In the genomic region with DNA sequence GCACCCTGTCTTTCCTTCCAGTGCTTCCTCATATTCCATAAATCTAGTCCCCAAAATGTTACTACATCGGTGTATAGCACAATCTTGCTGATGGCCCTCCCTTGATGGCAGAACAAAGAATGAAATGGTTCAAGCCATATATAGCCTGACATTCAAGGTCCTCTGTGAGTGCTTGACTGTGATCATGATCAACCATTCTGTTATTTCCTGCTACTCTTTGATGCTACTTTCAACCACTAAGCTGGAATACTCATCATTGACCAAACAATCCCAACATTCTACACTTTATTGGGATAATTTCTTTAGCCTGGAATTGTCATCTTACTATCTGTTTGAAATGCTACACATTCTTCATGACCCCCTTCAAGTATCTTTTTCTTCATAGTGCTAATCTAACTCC, we compare ENCODE assay signal across 22 cellular contexts.
"Had no signal": no experiment of that assay in that cellular context is flagged by ENCODE, and none has a peak within 500 bp of the region (broad histone marks: within the 10 kb centered on the region; RNA-seq: fewer than 3 reads in every experiment).

No MANE protein-coding gene starts in this region.

- H3K36me3 ChIP-seq: brain microvascular endothelial cell, Peyer's patch had no signal

- H3K9me3 ChIP-seq: Peyer's patch had no signal

- H3K27ac ChIP-seq: brain microvascular endothelial cell, Peyer's patch had no signal

- ATAC-seq: activated CD8-positive, alpha-beta memory T cell treated with anti-CD3 and anti-CD28 coated beads, Interleukin-2, amount 10 ng/mL, durations not matched to agents 7 days and 5 days; activated naive CD4-positive, alpha-beta T cell treated with anti-CD3 and anti-CD28 coated beads, Interleukin-2, amount 50 U/mL, for 72 hours; activated T-cell treated with anti-CD3 and anti-CD28 coated beads, Interleukin-2, amount 50 U/mL, for 4 hours; WTC11 had no signal

- DNase-seq: activated CD4-positive, alpha-beta T cell treated with anti-CD3 and anti-CD28 coated beads, Interleukin-2, amount 10 ng/mL, durations not matched to agents 24 days and 14 days; activated CD4-positive, alpha-beta T cell treated with anti-CD3 and anti-CD28 coated beads, Interleukin-2, amount 50 U/mL, for 48 hours; activated CD4-positive, CD25-positive, alpha-beta regulatory T cell treated with anti-CD3 and anti-CD28 coated beads, Interleukin-2, amount 50 U/mL, for 72 hours; activated CD8-positive, alpha-beta memory T cell treated with anti-CD3 and anti-CD28 coated beads, Interleukin-2, amount 10 ng/mL, durations not matched to agents 7 days and 5 days; activated effector memory CD4-positive, alpha-beta T cell treated with anti-CD3 and anti-CD28 coated beads, Interleukin-2, amount 50 U/mL, for 16 hours; activated naive CD4-positive, alpha-beta T cell treated with Interleukin-2 at 50 U/mL for 16 hours; activated T-cell treated with anti-CD3 and anti-CD28 coated beads, Interleukin-2, amount 50 U/mL, for 4 hours; amygdala; brain microvascular endothelial cell; cerebellar nuclear complex; Kasumi-1; KBM-7; NCI-H1092; NCI-H1417; NCI-H1930; NCI-H510A treated with DMSO at 0.1 percent for 48 hours; NCI-H69; NK-92 treated with Interleukin-12 subunit alpha and Interleukin-12 subunit beta, amount 100 ng/mL, for 24 hours; Peyer's patch; SHP77 treated with DMSO at 0.1 percent for 48 hours had no signal

- H3K27me3 ChIP-seq: brain microvascular endothelial cell, Peyer's patch had no signal

- H3K4me3 ChIP-seq: Peyer's patch had no signal

- H3K4me1 ChIP-seq: Peyer's patch had no signal
